Comparison of ENCODE assay signal across 29 cellular contexts in the genomic region with DNA sequence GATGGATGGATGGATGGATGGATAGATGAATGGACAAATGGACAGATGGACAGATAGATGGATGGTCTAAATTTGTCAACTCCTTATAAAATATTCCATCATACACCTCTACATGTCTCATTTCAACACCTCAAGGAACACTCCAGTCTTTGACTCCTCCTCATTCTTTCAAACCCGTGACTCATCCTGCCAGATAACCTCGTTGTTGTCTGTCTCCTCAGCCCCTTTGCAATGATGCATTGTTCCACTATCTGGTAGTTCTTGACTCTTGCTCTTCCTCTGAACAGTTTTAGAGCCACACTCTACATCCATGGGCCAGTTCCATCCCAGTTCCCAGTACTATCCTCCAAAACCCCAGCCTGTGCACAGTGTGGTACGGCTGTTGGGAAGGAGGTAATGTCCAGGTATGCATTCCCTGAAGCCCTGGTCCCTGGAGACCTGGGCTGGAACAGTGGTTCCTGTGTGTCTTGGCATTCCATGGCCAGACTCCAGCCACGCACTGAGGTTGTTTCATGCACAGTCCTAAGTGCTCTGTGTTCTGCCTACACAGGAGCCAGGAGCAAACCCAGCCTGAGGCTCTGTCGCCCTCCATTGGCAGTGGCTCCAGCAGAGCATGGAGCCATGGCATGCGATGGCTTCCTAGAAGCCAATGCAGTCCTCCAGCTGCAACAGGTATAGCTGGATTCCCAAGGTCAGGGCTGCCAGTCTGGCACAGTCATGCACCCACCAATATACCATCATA.
DNase-seq lines count a peak whose midpoint lies in the region; ATAC-seq, FAIRE-seq and TF ChIP-seq lines count a peak whose summit lies in the region.
"Had no signal": no experiment of that assay in that cellular context is flagged by ENCODE, and none has a peak within 500 bp of the region (broad histone marks: within the 10 kb centered on the region; RNA-seq: fewer than 3 reads in every experiment).

No MANE protein-coding gene starts in this region.

- ATAC-seq in RWPE2 (ENCODE audit: low read depth) (peak; percentile 58), HG03521 (IDR thresholded peaks at IDR 0.05; ENCODE audit: unreplicated experiment) (no peak), GM21447 (IDR thresholded peaks at IDR 0.05; ENCODE audit: unreplicated experiment) (no peak)
- ATAC-seq: activated naive CD8-positive, alpha-beta T cell treated with anti-CD3 and anti-CD28 coated beads, Interleukin-2, amount 50 U/mL, for 24 hours; activated T-cell treated with anti-CD3 and anti-CD28 coated beads, Interleukin-2, amount 50 U/mL, for 72 hours; left lung; PC-3 had no signal

- H3K9me3 ChIP-seq in RWPE2 (ENCODE audit: severe bottlenecking), result no peaks in the 10 kb centered on the region
- no peaks in the 10 kb centered on the region for H3K9me3 ChIP-seq in H1 (ENCODE audit: insufficient read depth in 2 of 2, low read depth in 1 of 2, low read length in 1 of 2)
- H3K9me3 ChIP-seq: esophagus muscularis mucosa, left lung, thyroid gland had no signal

- no peak overlapping the region for H3K4me3 ChIP-seq in RWPE2 (ENCODE audit: severe bottlenecking)
- no peak overlapping the region for H3K4me3 ChIP-seq in H1 (ENCODE audit: extremely low read depth in 1 of 4, insufficient read depth in 2 of 4, low read depth in 3 of 4, low read length in 4 of 4)
- H3K4me3 ChIP-seq: esophagus muscularis mucosa, left lung, smooth muscle cell, thyroid gland had no signal

- no peak for FAIRE-seq in H54 (lab: Jason Lieb, UNC)
- no peak for FAIRE-seq in H1 (lab: Jason Lieb, UNC)
- FAIRE-seq: GM12892, islet of Langerhans had no signal

- H2BK15ac ChIP-seq in H1 (ENCODE audit: low read length), result no peak overlapping the region

- DNase-seq in A172 (ENCODE audit: low spot score), result peak; percentile 25
- peak; percentile 22 for DNase-seq in H54 (ENCODE audit: insufficient read length, low spot score)
- no peak for DNase-seq in RWPE2 (ENCODE audit: low spot score)
- no peak for DNase-seq in H1 (ENCODE audit: low read depth in 1 of 2, low spot score in 2 of 2)
- no peak for DNase-seq in NCI-H2029 (lab: John Stamatoyannopoulos, UW)
- DNase-seq in SKM-1 (lab: John Stamatoyannopoulos, UW; ENCODE audit: unreplicated experiment), result no peak
- DNase-seq: activated B cell treated with CpG ODN at 0.5 μM for 24 hours; activated naive CD4-positive, alpha-beta T cell; activated naive CD8-positive, alpha-beta T cell treated with anti-CD3 and anti-CD28 coated beads, Interleukin-2, amount 50 U/mL, for 24 hours; activated T-cell treated with anti-CD3 and anti-CD28 coated beads, Interleukin-2, amount 50 U/mL, for 72 hours; CD8-positive, alpha-beta memory T cell; DMS153; foreskin fibroblast; left lung; mesendoderm; NCI-H1417 treated with DMSO at 0.1 percent for 48 hours; NCI-H2081; NCI-H345; NCI-H69; PC-3; SHP77; thyroid gland had no signal

- no peak overlapping the region for H3K27ac ChIP-seq in RWPE2 (ENCODE audit: poor library complexity, severe bottlenecking)
- no peak overlapping the region for H3K27ac ChIP-seq in H1 (ENCODE audit: low read depth, low read length)
- H3K27ac ChIP-seq: esophagus muscularis mucosa, KMS-11, left lung, thyroid gland had no signal

- H3K4me1 ChIP-seq in RWPE2 (ENCODE audit: insufficient read depth, poor library complexity, severe bottlenecking) (no peaks in the 10 kb centered on the region), H1 (replicated peaks in 1 of 4; ENCODE audit: control insufficient read depth in 3 of 4, insufficient read depth in 4 of 4, low read length in 3 of 4) (no peaks in the 10 kb centered on the region)
- H3K4me1 ChIP-seq: esophagus muscularis mucosa, left lung, thyroid gland had no signal

- no peak overlapping the region for H2AFZ ChIP-seq in H1 (ENCODE audit: low read length)

- H3K79me1 ChIP-seq in H1 (ENCODE audit: low read depth, low read length), result no peaks in the 10 kb centered on the region

- no peak overlapping the region for H2BK12ac ChIP-seq in H1 (ENCODE audit: low read depth, low read length)

- H2BK20ac ChIP-seq in H1 (ENCODE audit: low read length), result no peak overlapping the region

- no peak overlapping the region for H4K91ac ChIP-seq in H1 (replicated peaks; ENCODE audit: insufficient read length, low read length)

- TF ChIP-seq POLR2A in H54 (IDR thresholded peaks at IDR 0.05; ENCODE audit: low read depth, low read length) (no peak), H1 (IDR thresholded peaks at IDR 0.05; ENCODE audit: control extremely low read depth in 1 of 2, low read depth in 2 of 2, low read length in 2 of 2) (no peak)

- no peaks in the 10 kb centered on the region for H3K79me2 ChIP-seq in H1 (ENCODE audit: control insufficient read depth in 1 of 2, insufficient read depth in 2 of 2, low read length in 2 of 2)

- TF ChIP-seq EP300 in H1 (IDR thresholded peaks at IDR 0.05; ENCODE audit: borderline replicate concordance in 1 of 2, low read depth in 2 of 2, low read length in 2 of 2), result no peak

- no peaks in the 10 kb centered on the region for H3K27me3 ChIP-seq in RWPE2 (ENCODE audit: insufficient read depth, poor library complexity, severe bottlenecking)
- H3K27me3 ChIP-seq in H1 (replicated peaks in 1 of 4; ENCODE audit: control insufficient read depth in 3 of 4, extremely low read depth in 1 of 4, insufficient read depth in 3 of 4, low read length in 3 of 4), result no peaks in the 10 kb centered on the region
- H3K27me3 ChIP-seq: esophagus muscularis mucosa, left lung, thyroid gland had no signal

- H3K4ac ChIP-seq in H1 (replicated peaks; ENCODE audit: insufficient read length, low read depth, low read length), result no peak overlapping the region

- CTCF ChIA-PET in H1 (lab: Charles Lee; ENCODE audit: partially characterized antibody), result interaction anchor here (1.5 kb wide), 1 partner anchor 12 kb away, joined by 4 read pairs; no protein-coding TSS in a partner anchor

- peak; percentile 42 to 58 for TF ChIP-seq RAD21 in H1 (IDR thresholded peaks at IDR 0.05 in 1 of 2, conservative IDR thresholded peaks at IDR 0.05 in 1 of 2; ENCODE audit: low read depth in 2 of 2, low read length in 2 of 2)

- no peak overlapping the region for H3K4me2 ChIP-seq in H1 (ENCODE audit: insufficient read depth in 1 of 2, low read depth in 2 of 2, low read length in 2 of 2)
- H3K4me2 ChIP-seq: KMS-11, smooth muscle cell had no signal

- POLR2A ChIA-PET in H1 (lab: Charles Lee; ENCODE audit: partially characterized antibody), result no interaction called here

- H3K18ac ChIP-seq in H1 (ENCODE audit: extremely low read depth, low read length), result no peak overlapping the region

- no peaks in the 10 kb centered on the region for H4K20me1 ChIP-seq in H1 (replicated peaks in 1 of 2; ENCODE audit: control insufficient read depth in 1 of 2, insufficient read depth in 2 of 2, low read length in 2 of 2)

- H2BK5ac ChIP-seq in H1 (ENCODE audit: low read depth, low read length), result no peak overlapping the region

- H3K56ac ChIP-seq in H1 (replicated peaks; ENCODE audit: insufficient read length, low read depth, low read length), result peak overlapping the region; percentile 37

- no peak overlapping the region for H3K14ac ChIP-seq in H1 (ENCODE audit: insufficient read length)

- no peak for TF ChIP-seq CTCF in RWPE2 (IDR thresholded peaks at IDR 0.05; ENCODE audit: poor library complexity, severe bottlenecking)
- TF ChIP-seq CTCF in H1 (IDR thresholded peaks at IDR 0.05; ENCODE audit: control extremely low read depth in 1 of 3, insufficient read depth in 1 of 3, low read depth in 1 of 3, low read length in 3 of 3), result peak; percentile 26 to 38 (median 34); a peak in 3 of 4 replicates

- H3K36me3 ChIP-seq in RWPE2 (ENCODE audit: low read depth) (no peaks in the 10 kb centered on the region), H1 (ENCODE audit: control insufficient read depth in 2 of 4, insufficient read depth in 4 of 4, low read length in 3 of 4) (no peaks in the 10 kb centered on the region)
- H3K36me3 ChIP-seq: esophagus muscularis mucosa, left lung, thyroid gland had no signal

- 90% methylated on average over 6 of the region's 6 CpGs; no CpG with 5 or more reads in 1 of the 2 experiments for WGBS in H1 (ENCODE audit: extremely low coverage in 1 of 2, insufficient coverage in 1 of 2, insufficient read length in 1 of 2, insufficient replicate concordance in 2 of 2, low coverage in 1 of 2, low lambda C conversion rate in 2 of 2, missing lambda C conversion rate in 1 of 2), 2 experiments

- H4K5ac ChIP-seq in H1 (ENCODE audit: insufficient read length, low read depth, low read length), result no peak overlapping the region

- H3K9ac ChIP-seq in H1 (replicated peaks in 1 of 4; ENCODE audit: extremely low read depth in 1 of 4, low read depth in 3 of 4, low read length in 3 of 4), result no peak overlapping the region; a peak in 1 of 7 replicates
- H3K9ac ChIP-seq: KMS-11 had no signal

- H4K8ac ChIP-seq in H1 (ENCODE audit: extremely low read depth, insufficient read depth, low read length), result no peak overlapping the region; the same call in 1 of the 2 replicates

- peaks cover 2% of the 10 kb centered on the region; the same call in 1 of the 2 replicates for H3K23me2 ChIP-seq in H1 (ENCODE audit: low read depth, low read length)

- no peak overlapping the region for H2AK5ac ChIP-seq in H1 (ENCODE audit: low read depth, low read length)

- H2BK120ac ChIP-seq in H1 (replicated peaks; ENCODE audit: low read depth, low read length), result no peak overlapping the region

- no peak overlapping the region for H3K23ac ChIP-seq in H1 (ENCODE audit: insufficient read length)

TF ChIP-seq in H1, 55 proteins besides CTCF, POLR2A, EP300 and RAD21 (continues in another document):
- TF ChIP-seq TEAD4 (IDR thresholded peaks at IDR 0.05; ENCODE audit: low read depth, low read length) (no peak), KDM5A (IDR thresholded peaks at IDR 0.05; ENCODE audit: low read length) (no peak), EZH2 (IDR thresholded peaks at IDR 0.05; ENCODE audit: low read depth, low read length, severe bottlenecking) (no peak), ASH2L (IDR thresholded peaks at IDR 0.05; ENCODE audit: low read length) (no peak), SP4 (IDR thresholded peaks at IDR 0.05; ENCODE audit: low read length) (no peak), BACH1 (IDR thresholded peaks at IDR 0.05; ENCODE audit: low read length) (no peak), TCF12 (IDR thresholded peaks at IDR 0.05; ENCODE audit: low read depth, low read length) (no peak), TBP (IDR thresholded peaks at IDR 0.05; ENCODE audit: low read depth, low read length) (no peak), SP1 (IDR thresholded peaks at IDR 0.05; ENCODE audit: low read depth, low read length) (no peak), POLR2AphosphoS5 (IDR thresholded peaks at IDR 0.05; ENCODE audit: low read depth, low read length) (no peak), FOSL1 (IDR thresholded peaks at IDR 0.05; ENCODE audit: insufficient read depth, low read depth, low read length) (no peak), RXRA (IDR thresholded peaks at IDR 0.05; ENCODE audit: insufficient read depth, low read depth, low read length) (no peak)
- TF ChIP-seq, protein P1, sequence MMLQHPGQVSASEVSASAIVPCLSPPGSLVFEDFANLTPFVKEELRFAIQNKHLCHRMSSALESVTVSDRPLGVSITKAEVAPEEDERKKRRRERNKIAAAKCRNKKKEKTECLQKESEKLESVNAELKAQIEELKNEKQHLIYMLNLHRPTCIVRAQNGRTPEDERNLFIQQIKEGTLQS (IDR thresholded peaks at IDR 0.05; ENCODE audit: insufficient read depth, low read depth, low read length), result no peak

Comparison
In these comparisons a context has a peak if more than half of its experiments do, and no peak if none do; other contexts are left out.
1. DNase-seq: peak in A172 (single experiment) and H54 (single experiment); none in RWPE2 (single experiment), H1 (0 of 2), NCI-H2029 (single experiment) and SKM-1 (single experiment).